In the genomic region with DNA sequence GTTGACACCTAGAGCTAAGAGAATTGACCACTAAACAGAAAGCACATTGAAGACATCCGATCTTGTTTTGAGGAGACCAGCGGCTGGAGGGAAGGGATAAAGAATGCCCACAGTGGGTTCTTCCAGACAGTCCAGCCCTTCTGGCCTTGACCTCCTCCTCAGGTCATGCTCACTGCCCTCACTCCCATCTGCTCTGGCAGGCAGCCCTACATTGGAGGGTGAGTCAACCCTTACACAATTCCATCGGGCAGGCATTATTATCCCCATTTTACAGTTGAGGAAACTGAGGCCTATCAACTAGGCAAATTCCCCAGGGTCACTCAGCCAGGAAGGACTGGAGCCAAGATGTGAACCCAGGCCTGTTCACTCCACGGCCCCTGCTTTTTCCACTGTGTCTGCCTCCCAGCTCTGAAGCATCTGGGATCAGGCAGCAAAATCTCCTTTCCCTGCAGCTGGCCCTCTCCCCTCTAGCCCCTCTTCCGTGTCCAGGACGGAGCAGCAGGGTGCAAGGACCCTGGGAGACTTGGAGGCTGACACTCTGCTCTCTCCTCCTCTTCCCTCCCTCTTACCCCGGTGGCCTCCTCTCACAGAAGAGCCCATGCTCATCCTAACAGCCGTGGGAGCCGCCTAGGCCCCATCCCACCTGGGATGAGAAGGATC, we compare ENCODE assay signal across 1 cellular context.
TF ChIP-seq lines count a peak whose summit lies in the region.

No MANE protein-coding gene starts in this region.

TF ChIP-seq in HepG2, 621 proteins besides CTCF, POLR2A, EP300 and RAD21 (continued from another document):
- TF ChIP-seq, protein P1, sequence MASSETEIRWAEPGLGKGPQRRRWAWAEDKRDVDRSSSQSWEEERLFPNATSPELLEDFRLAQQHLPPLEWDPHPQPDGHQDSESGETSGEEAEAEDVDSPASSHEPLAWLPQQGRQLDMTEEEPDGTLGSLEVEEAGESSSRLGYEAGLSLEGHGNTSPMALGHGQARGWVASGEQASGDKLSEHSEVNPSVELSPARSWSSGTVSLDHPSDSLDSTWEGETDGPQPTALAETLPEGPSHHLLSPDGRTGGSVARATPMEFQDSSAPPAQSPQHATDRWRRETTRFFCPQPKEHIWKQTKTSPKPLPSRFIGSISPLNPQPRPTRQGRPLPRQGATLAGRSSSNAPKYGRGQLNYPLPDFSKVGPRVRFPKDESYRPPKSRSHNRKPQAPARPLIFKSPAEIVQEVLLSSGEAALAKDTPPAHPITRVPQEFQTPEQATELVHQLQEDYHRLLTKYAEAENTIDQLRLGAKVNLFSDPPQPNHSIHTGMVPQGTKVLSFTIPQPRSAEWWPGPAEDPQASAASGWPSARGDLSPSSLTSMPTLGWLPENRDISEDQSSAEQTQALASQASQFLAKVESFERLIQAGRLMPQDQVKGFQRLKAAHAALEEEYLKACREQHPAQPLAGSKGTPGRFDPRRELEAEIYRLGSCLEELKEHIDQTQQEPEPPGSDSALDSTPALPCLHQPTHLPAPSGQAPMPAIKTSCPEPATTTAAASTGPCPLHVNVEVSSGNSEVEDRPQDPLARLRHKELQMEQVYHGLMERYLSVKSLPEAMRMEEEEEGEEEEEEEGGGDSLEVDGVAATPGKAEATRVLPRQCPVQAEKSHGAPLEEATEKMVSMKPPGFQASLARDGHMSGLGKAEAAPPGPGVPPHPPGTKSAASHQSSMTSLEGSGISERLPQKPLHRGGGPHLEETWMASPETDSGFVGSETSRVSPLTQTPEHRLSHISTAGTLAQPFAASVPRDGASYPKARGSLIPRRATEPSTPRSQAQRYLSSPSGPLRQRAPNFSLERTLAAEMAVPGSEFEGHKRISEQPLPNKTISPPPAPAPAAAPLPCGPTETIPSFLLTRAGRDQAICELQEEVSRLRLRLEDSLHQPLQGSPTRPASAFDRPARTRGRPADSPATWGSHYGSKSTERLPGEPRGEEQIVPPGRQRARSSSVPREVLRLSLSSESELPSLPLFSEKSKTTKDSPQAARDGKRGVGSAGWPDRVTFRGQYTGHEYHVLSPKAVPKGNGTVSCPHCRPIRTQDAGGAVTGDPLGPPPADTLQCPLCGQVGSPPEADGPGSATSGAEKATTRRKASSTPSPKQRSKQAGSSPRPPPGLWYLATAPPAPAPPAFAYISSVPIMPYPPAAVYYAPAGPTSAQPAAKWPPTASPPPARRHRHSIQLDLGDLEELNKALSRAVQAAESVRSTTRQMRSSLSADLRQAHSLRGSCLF (CRISPR knock-in tag; IDR thresholded peaks at IDR 0.05; ENCODE audit: borderline replicate concordance), result no peak
- TF ChIP-seq ZMYM3 (CRISPR knock-in tag; IDR thresholded peaks at IDR 0.05) (peak; percentile 85), MATR3 (CRISPR knock-in tag; IDR thresholded peaks at IDR 0.05) (no peak), HNF4A (CRISPR knock-in tag; IDR thresholded peaks at IDR 0.05) (no peak; the same call in 1 of the 2 replicates), ZNF256 (CRISPR knock-in tag; conservative IDR thresholded peaks at IDR 0.05) (no peak), CENPT (CRISPR knock-in tag; IDR thresholded peaks at IDR 0.05; ENCODE audit: low read depth) (no peak), RARA (CRISPR knock-in tag; IDR thresholded peaks at IDR 0.05) (peak; percentile 75)
